Comparison of ENCODE assay signal across 9 cellular contexts in the genomic region with DNA sequence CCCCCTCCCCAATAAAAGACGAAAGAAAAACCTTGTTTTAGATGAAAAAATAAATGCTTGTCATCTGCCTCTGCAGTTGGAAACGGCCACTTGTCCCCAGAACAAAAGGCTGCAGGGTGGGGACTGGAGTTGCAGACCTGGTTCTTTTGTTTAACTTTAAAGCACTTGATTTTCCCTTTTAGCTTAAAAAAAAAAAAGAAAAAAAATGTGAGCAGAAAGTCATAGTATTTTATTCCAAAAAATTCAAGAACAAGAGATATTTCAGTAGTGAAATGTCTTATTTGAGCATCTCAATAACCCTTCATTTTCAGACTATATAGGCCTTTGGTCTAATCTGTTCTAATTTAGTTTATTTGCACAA. TPM values are rescaled to one million over a fixed set of nuclear protein-coding genes. Genes with fewer than 3 reads are reported as not detected.
DNase-seq lines count a peak whose midpoint lies in the region; ATAC-seq, FAIRE-seq and TF ChIP-seq lines count a peak whose summit lies in the region.
"Had no signal": no experiment of that assay in that cellular context is flagged by ENCODE, and none has a peak within 500 bp of the region (broad histone marks: within the 10 kb centered on the region; RNA-seq: fewer than 3 reads in every experiment).

No MANE protein-coding gene starts in this region.

- H3K4me1 ChIP-seq in NT2/D1 (ENCODE audit: insufficient read depth, insufficient read length), result peaks cover 3% of the 10 kb centered on the region
- H3K4me1 ChIP-seq in H1 (replicated peaks in 1 of 4; ENCODE audit: control insufficient read depth in 3 of 4, insufficient read depth in 4 of 4, low read length in 3 of 4), result peaks cover 3 to 12% (median 6%) of the 10 kb centered on the region in 4 experiments; a peak in 6 of 7 replicates

- H3K4me1 Mint-ChIP-seq in neural crest cell, result peaks cover 60% of the 10 kb centered on the region

- no peak overlapping the region for H2BK120ac ChIP-seq in H1 (replicated peaks; ENCODE audit: low read depth, low read length)

- H4K5ac ChIP-seq in H1 (ENCODE audit: insufficient read length, low read depth, low read length), result peak overlapping the region; percentile 12

- peaks cover 21% of the 10 kb centered on the region for H3K36me3 Mint-ChIP-seq in neural crest cell (ENCODE audit: low read depth)

- WGBS in H1 (ENCODE audit: extremely low coverage in 1 of 2, insufficient coverage in 1 of 2, insufficient read length in 1 of 2, insufficient replicate concordance in 2 of 2, low coverage in 1 of 2, low lambda C conversion rate in 2 of 2, missing lambda C conversion rate in 1 of 2), 2 experiments, result 0% methylated on average over 2 of the region's 2 CpGs; no CpG with 5 or more reads in 1 of the 2 experiments

- TF ChIP-seq POLR2A in H1 (IDR thresholded peaks at IDR 0.05; ENCODE audit: control extremely low read depth in 1 of 2, low read depth in 2 of 2, low read length in 2 of 2), result no peak

- H3K79me2 ChIP-seq in H1 (ENCODE audit: control insufficient read depth in 1 of 2, insufficient read depth in 2 of 2, low read length in 2 of 2), result peaks cover 7 to 51% of the 10 kb centered on the region in 2 experiments

- H3K27ac ChIP-seq in H1 (ENCODE audit: low read depth, low read length), result no peak overlapping the region

- H3K9ac ChIP-seq in NT2/D1 (ENCODE audit: insufficient read length, low read depth), result peak overlapping the region; percentile 99
- peak overlapping the region in 1 of 4 experiments; percentile 58; a peak in 1 of 7 replicates for H3K9ac ChIP-seq in H1 (replicated peaks in 1 of 4; ENCODE audit: extremely low read depth in 1 of 4, low read depth in 3 of 4, low read length in 3 of 4)

- H4K91ac ChIP-seq in H1 (replicated peaks; ENCODE audit: insufficient read length, low read length), result no peak overlapping the region

- no peaks in the 10 kb centered on the region for H3K27me3 ChIP-seq in NT2/D1 (ENCODE audit: insufficient read depth, insufficient read length)
- no peaks in the 10 kb centered on the region for H3K27me3 ChIP-seq in H1 (replicated peaks in 1 of 4; ENCODE audit: control insufficient read depth in 3 of 4, extremely low read depth in 1 of 4, insufficient read depth in 3 of 4, low read length in 3 of 4)

- TF ChIP-seq RAD21 in H1 (IDR thresholded peaks at IDR 0.05 in 1 of 2, conservative IDR thresholded peaks at IDR 0.05 in 1 of 2; ENCODE audit: low read depth in 2 of 2, low read length in 2 of 2), result no peak

- no peak overlapping the region for H3K56ac ChIP-seq in H1 (replicated peaks; ENCODE audit: insufficient read length, low read depth, low read length)

- TF ChIP-seq EP300 in H1 (IDR thresholded peaks at IDR 0.05; ENCODE audit: borderline replicate concordance in 1 of 2, low read depth in 2 of 2, low read length in 2 of 2), result no peak

- H3K9me3 Mint-ChIP-seq in neural crest cell, result peaks cover 6% of the 10 kb centered on the region

- CTCF ChIA-PET in H1 (lab: Charles Lee; ENCODE audit: partially characterized antibody) (interaction anchor here (1.4 kb wide), 2 partner anchors 160 to 326 kb away, joined by 4 read pairs; no protein-coding TSS in a partner anchor), GM10248 (lab: Yijun Ruan, JAX) (no interaction called here)

- H4K20me1 ChIP-seq in H1 (replicated peaks in 1 of 2; ENCODE audit: control insufficient read depth in 1 of 2, insufficient read depth in 2 of 2, low read length in 2 of 2), result peaks cover 0 to 1% of the 10 kb centered on the region in 2 experiments

- no peak overlapping the region for H2BK20ac ChIP-seq in H1 (ENCODE audit: low read length)

- no peak overlapping the region for H2AK5ac ChIP-seq in H1 (ENCODE audit: low read depth, low read length)

- peaks cover 10% of the 10 kb centered on the region for H3K23me2 ChIP-seq in H1 (ENCODE audit: low read depth, low read length)

- H2BK15ac ChIP-seq in H1 (ENCODE audit: low read length), result no peak overlapping the region

- no peak overlapping the region for H2AFZ ChIP-seq in H1 (ENCODE audit: low read length)

- peak overlapping the region; percentile 99 for H3K27ac Mint-ChIP-seq in neural crest cell (ENCODE audit: unreplicated experiment)

- H3K4me3 Mint-ChIP-seq in neural crest cell, result peak overlapping the region; percentile 99

- H2BK12ac ChIP-seq in H1 (ENCODE audit: low read depth, low read length), result no peak overlapping the region

- H3K14ac ChIP-seq in H1 (ENCODE audit: insufficient read length), result no peak overlapping the region

- no peak overlapping the region for H2BK5ac ChIP-seq in H1 (ENCODE audit: low read depth, low read length)

- no peak for FAIRE-seq in H1 (lab: Jason Lieb, UNC)

- no peaks in the 10 kb centered on the region for H3K9me3 ChIP-seq in NT2/D1 (ENCODE audit: insufficient read depth, low read length)
- no peaks in the 10 kb centered on the region for H3K9me3 ChIP-seq in H1 (ENCODE audit: insufficient read depth in 2 of 2, low read depth in 1 of 2, low read length in 1 of 2)

- no peak for DNase-seq in AG10803 (ENCODE audit: low read depth)
- DNase-seq in NT2/D1 (ENCODE audit: low read depth, low spot score), result no peak
- no peak for DNase-seq in H1 (ENCODE audit: low read depth in 1 of 2, low spot score in 2 of 2)
- no peak for DNase-seq in neural crest cell (ENCODE audit: low read depth, low spot score)
- no peak for DNase-seq in GM10248 (ENCODE audit: extremely low spot score)
- no peak for DNase-seq in NCI-H526 treated with DMSO at 0.1 percent for 48 hours (lab: John Stamatoyannopoulos, UW)
- no peak for DNase-seq in stimulated activated CD4-positive, alpha-beta T cell treated with anti-CD3 and anti-CD28 coated beads, Interleukin-1b, Interleukin-23, amount 100 ng/mL, for 48 hours
- DNase-seq: cerebellar nuclear complex had no signal

- H3K23ac ChIP-seq in H1 (ENCODE audit: insufficient read length), result no peak overlapping the region

- ATAC-seq in HG03432 (IDR thresholded peaks at IDR 0.05; ENCODE audit: unreplicated experiment), result no peak

- POLR2A ChIA-PET in H1 (lab: Charles Lee; ENCODE audit: partially characterized antibody), result interaction anchor here (1.1 to 7.7 kb wide), 4 partner anchors 12 to 199 kb away, joined by 4 to 72 read pairs (median 5); no protein-coding TSS in a partner anchor
- POLR2A ChIA-PET in GM10248 (lab: Yijun Ruan, JAX), result no interaction called here

- no peak overlapping the region for H3K4ac ChIP-seq in H1 (replicated peaks; ENCODE audit: insufficient read length, low read depth, low read length)

- TF ChIP-seq CTCF in AG10803 (conservative IDR thresholded peaks at IDR 0.05; ENCODE audit: low read length) (no peak), H1 (IDR thresholded peaks at IDR 0.05; ENCODE audit: control extremely low read depth in 1 of 3, insufficient read depth in 1 of 3, low read depth in 1 of 3, low read length in 3 of 3) (no peak), neural crest cell (conservative IDR thresholded peaks at IDR 0.05) (no peak), GM10248 (IDR thresholded peaks at IDR 0.05; ENCODE audit: control extremely low read depth, extremely low read depth, low read depth, missing control alignments) (no peak)

- peak overlapping the region; percentile 76 to 98 for H3K4me2 ChIP-seq in H1 (ENCODE audit: insufficient read depth in 1 of 2, low read depth in 2 of 2, low read length in 2 of 2)

- H4K8ac ChIP-seq in H1 (ENCODE audit: extremely low read depth, insufficient read depth, low read length), result no peak overlapping the region; the same call in 1 of the 2 replicates

- 0 out of 2 replicates have a peak, but pooled peaks cover 2% of the 10 kb centered on the region for H3K79me1 ChIP-seq in H1 (ENCODE audit: low read depth, low read length)

- H3K27me3 Mint-ChIP-seq in neural crest cell (ENCODE audit: low read depth), result peaks cover 7% of the 10 kb centered on the region

- peaks cover 35% of the 10 kb centered on the region for H3K36me3 ChIP-seq in NT2/D1 (ENCODE audit: insufficient read depth, insufficient read length, low read length)
- H3K36me3 ChIP-seq in H1 (ENCODE audit: control insufficient read depth in 2 of 4, insufficient read depth in 4 of 4, low read length in 3 of 4), result peaks cover 0 to 14% (median 0%) of the 10 kb centered on the region in 4 experiments; a peak in 1 of 8 replicates

- H3K4me3 ChIP-seq in AG10803 (ENCODE audit: low read length) (peak overlapping the region; percentile 96), NT2/D1 (ENCODE audit: insufficient read length, low read depth) (peak overlapping the region; percentile 98), H1 (ENCODE audit: extremely low read depth in 1 of 4, insufficient read depth in 2 of 4, low read depth in 3 of 4, low read length in 4 of 4) (peak overlapping the region; percentile 84 to 98 (median 94))

- H3K18ac ChIP-seq in H1 (ENCODE audit: extremely low read depth, low read length), result no peak overlapping the region

TF ChIP-seq in H1, 55 proteins besides CTCF, POLR2A, EP300 and RAD21 (continues in another document):
- TF ChIP-seq CEBPB (IDR thresholded peaks at IDR 0.05; ENCODE audit: low read depth, low read length) (no peak), FOSL1 (IDR thresholded peaks at IDR 0.05; ENCODE audit: insufficient read depth, low read depth, low read length) (no peak), RXRA (IDR thresholded peaks at IDR 0.05; ENCODE audit: insufficient read depth, low read depth, low read length) (no peak), TAF7 (optimal IDR thresholded peaks at IDR 0.05; ENCODE audit: borderline replicate concordance, low read depth, low read length) (no peak), HDAC6 (IDR thresholded peaks at IDR 0.05; ENCODE audit: low read depth, low read length) (no peak)
- TF ChIP-seq, protein P1, sequence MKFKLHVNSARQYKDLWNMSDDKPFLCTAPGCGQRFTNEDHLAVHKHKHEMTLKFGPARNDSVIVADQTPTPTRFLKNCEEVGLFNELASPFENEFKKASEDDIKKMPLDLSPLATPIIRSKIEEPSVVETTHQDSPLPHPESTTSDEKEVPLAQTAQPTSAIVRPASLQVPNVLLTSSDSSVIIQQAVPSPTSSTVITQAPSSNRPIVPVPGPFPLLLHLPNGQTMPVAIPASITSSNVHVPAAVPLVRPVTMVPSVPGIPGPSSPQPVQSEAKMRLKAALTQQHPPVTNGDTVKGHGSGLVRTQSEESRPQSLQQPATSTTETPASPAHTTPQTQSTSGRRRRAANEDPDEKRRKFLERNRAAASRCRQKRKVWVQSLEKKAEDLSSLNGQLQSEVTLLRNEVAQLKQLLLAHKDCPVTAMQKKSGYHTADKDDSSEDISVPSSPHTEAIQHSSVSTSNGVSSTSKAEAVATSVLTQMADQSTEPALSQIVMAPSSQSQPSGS (IDR thresholded peaks at IDR 0.05; ENCODE audit: low read length), result 0 out of 2 replicates have a peak, but pooled peaks have one; percentile 39

RNA-seq across cellular contexts. Expression of a gene that starts 1.8 kb away (rescaled TPM):
- total RNA-seq in H1 (2021; fragmentation: NEBNext Ultra II Directional; extraction: Animal tissue kit (Norgen Biotek cat#: 25700)), result 120 TPM in 2 replicates
- 24.5 and 70.4 TPM in 2 replicates for polyA plus RNA-seq in H1 (2011; rRNA removed)
- 20.4 TPM for polyA plus RNA-seq in H1 (2011; cell fraction: cytosol; rRNA removed)
- 63.1 TPM for polyA plus RNA-seq in H1 (2011; cell fraction: nucleus; rRNA removed)
- polyA plus RNA-seq in H1 (2012, experiment 1 of 2), result 23.2 to 37.8 TPM (median 31.7 TPM) in 4 replicates
- polyA plus RNA-seq in H1 (2012, experiment 2 of 2), result 2.3 TPM
- polyA plus RNA-seq in H1 (2013, experiment 1 of 2), result 30.3 TPM
- polyA plus RNA-seq in H1 (2013, experiment 2 of 2), result 27.6 TPM
- polyA minus RNA-seq in H1 (2011; rRNA and poly(A)+ RNA removed), result 71.2 and 113 TPM in 2 replicates
- polyA minus RNA-seq in H1 (2011; cell fraction: cytosol; rRNA and poly(A)+ RNA removed), result 46.2 TPM
- polyA minus RNA-seq in H1 (2011; cell fraction: nucleus; rRNA and poly(A)+ RNA removed), result 150 TPM
- total RNA-seq in neural crest cell, result 256 and 266 TPM in 2 replicates
